26 cellular contexts compared by ENCODE assay signal in the genomic region with DNA sequence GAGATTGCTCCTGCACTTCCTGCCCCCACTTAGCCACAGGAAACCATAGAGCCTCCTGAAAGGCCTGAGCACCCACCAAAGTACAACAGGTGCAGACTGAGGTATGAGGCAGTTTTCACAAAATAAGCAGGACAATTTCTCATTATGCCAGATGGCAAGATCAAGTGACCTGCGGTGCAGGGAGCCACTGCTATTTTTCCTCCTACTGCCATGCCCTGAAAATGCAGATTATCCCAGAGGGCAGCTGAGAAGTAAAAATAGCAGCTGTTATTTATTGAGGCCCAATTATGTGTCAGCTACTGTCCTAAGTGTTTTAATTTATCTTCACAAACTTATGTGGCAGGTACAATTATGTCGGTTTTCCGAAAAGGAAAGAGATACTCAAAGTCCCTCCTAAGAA.
"Had no signal": no experiment of that assay in that cellular context is flagged by ENCODE, and none has a peak within 500 bp of the region (broad histone marks: within the 10 kb centered on the region; RNA-seq: fewer than 3 reads in every experiment).

No MANE protein-coding gene starts in this region.

- H2AFZ ChIP-seq: hepatocyte had no signal

- H3K27me3 ChIP-seq: esophagus muscularis mucosa, gastroesophageal sphincter, heart left ventricle, hepatocyte, ovary, sigmoid colon, testis had no signal

- H3K79me2 ChIP-seq: hepatocyte had no signal

- H3K27ac ChIP-seq: coronary artery, esophagus muscularis mucosa, foreskin keratinocyte, gastroesophageal sphincter, heart left ventricle, hepatocyte, left ventricle myocardium inferior, ovary, psoas muscle, sigmoid colon, skin epidermis, spleen, testis, tibial artery had no signal

- H3K36me3 ChIP-seq: esophagus muscularis mucosa, gastroesophageal sphincter, heart left ventricle, left ventricle myocardium inferior, ovary, sigmoid colon, spleen, tibial artery had no signal

- H3K4me2 ChIP-seq: hepatocyte had no signal

- H3K4me1 ChIP-seq: esophagus muscularis mucosa, foreskin keratinocyte, gastroesophageal sphincter, psoas muscle, sigmoid colon, spleen, testis, tibial artery had no signal

- DNase-seq: dermis blood vessel endothelial cell; effector memory CD4-positive, alpha-beta T cell; foreskin keratinocyte; heart left ventricle; left colon; left ventricle myocardium inferior; mesenchymal stem cell; mucosa of descending colon; nephron progenitor cell; nucleus accumbens; ovary; posterior cingulate gyrus; psoas muscle; right cardiac atrium; sigmoid colon; spleen; stimulated activated CD4-positive, alpha-beta T cell treated with anti-CD3 and anti-CD28 coated beads, Interleukin-4, amount 100 ng/mL, for 4 hours; stimulated activated naive CD8-positive, alpha-beta T cell treated with anti-CD3 and anti-CD28 coated beads, Interleukin-15, Interleukin-2, amounts not matched to agents 100 U/mL and 50 U/mL, for 24 hours; testis; tibial artery had no signal

- H3K9me3 ChIP-seq: esophagus muscularis mucosa, gastroesophageal sphincter, heart left ventricle, left ventricle myocardium inferior, mucosa of descending colon, ovary, psoas muscle, sigmoid colon, spleen, testis, tibial artery had no signal

- H3K4me3 ChIP-seq: coronary artery, esophagus muscularis mucosa, gastroesophageal sphincter, heart left ventricle, hepatocyte, left ventricle myocardium inferior, lung, mucosa of descending colon, ovary, psoas muscle, sigmoid colon, skin epidermis, spleen, testis, tibial artery had no signal
